ENCODE assay signal across 9 cellular contexts in the genomic region with DNA sequence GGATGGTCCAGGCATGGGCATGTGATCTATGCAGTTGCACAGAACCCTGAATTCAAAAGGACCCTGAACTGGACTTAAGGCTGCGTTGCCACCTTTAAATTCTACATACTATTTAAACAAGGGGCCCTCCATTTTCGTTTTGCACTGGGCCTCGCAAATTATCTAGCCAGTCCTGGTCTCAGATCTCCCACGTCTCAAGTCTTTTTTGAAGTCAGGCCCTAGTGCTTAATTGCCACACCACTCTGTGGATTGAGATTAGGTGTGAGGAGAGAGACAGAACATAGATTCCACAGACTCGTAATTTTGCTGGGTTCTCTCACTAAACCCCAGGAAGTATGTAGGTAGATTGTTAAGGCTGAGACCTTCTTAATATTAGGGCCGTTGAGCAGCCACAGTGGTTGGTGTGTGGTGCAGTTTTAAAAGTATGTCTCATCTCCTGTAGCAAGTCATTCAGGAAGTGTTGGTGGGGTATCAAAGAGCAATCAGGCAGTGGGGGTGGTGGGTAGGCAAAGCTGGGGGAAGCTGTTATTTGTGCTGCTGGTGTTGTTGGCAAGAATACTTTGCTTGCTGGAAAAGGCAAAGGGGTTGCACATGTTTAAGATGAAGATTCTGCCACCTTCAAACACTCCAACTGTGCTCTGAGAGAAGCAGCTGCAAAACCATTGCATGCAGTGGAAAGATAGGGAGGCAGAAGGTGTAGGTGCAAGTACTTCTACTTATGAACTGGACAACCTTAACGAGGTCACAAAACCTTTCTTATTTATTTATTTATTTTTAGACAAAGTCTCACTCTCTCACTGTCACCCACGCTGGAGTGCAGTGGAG. TPM values are rescaled to one million over a fixed set of nuclear protein-coding genes. Genes with fewer than 3 reads are reported as not detected.
DNase-seq lines count a peak whose midpoint lies in the region; ATAC-seq and TF ChIP-seq lines count a peak whose summit lies in the region.
"Had no signal": no experiment of that assay in that cellular context is flagged by ENCODE, and none has a peak within 500 bp of the region (broad histone marks: within the 10 kb centered on the region; RNA-seq: fewer than 3 reads in every experiment).

No MANE protein-coding gene starts in this region.

- H3K9me3 Mint-ChIP-seq in activated CD4-positive, alpha-beta T cell treated with anti-CD3 and anti-CD28 coated beads for 36 hours (ENCODE audit: low read depth), result peaks cover 5% of the 10 kb centered on the region
- peaks cover 24% of the 10 kb centered on the region for H3K9me3 Mint-ChIP-seq in dendritic cell treated with granulocyte-macrophage colony-stimulating factor and Interleukin-4, amounts not matched to agents 40 ng/mL and 50 ng/mL, for 4 days
- no peaks in the 10 kb centered on the region for H3K9me3 Mint-ChIP-seq in osteocyte (ENCODE audit: unreplicated experiment)

- no peaks in the 10 kb centered on the region for H3K27me3 Mint-ChIP-seq in activated CD4-positive, alpha-beta T cell treated with anti-CD3 and anti-CD28 coated beads for 36 hours
- H3K27me3 Mint-ChIP-seq in dendritic cell treated with granulocyte-macrophage colony-stimulating factor and Interleukin-4, amounts not matched to agents 40 ng/mL and 50 ng/mL, for 4 days, result no peaks in the 10 kb centered on the region
- no peaks in the 10 kb centered on the region for H3K27me3 Mint-ChIP-seq in osteocyte (ENCODE audit: unreplicated experiment)

- DNase-seq in activated CD4-positive, alpha-beta T cell treated with anti-CD3 and anti-CD28 coated beads for 36 hours, result peak; percentile 79
- peak; percentile 55 for DNase-seq in stimulated activated CD8-positive, alpha-beta memory T cell treated with anti-CD3 and anti-CD28 coated beads, Interleukin-4, amount 100 ng/mL, for 24 hours (ENCODE audit: low read depth)
- DNase-seq in osteocyte (ENCODE audit: extremely low spot score, unreplicated experiment) (no peak), foreskin fibroblast (no peak), NCI-H187 treated with DMSO at 0.1 percent for 48 hours (lab: John Stamatoyannopoulos, UW) (no peak), retina (no peak)
- DNase-seq: anterior cingulate cortex had no signal

- peaks cover 44% of the 10 kb centered on the region for H3K36me3 Mint-ChIP-seq in activated CD4-positive, alpha-beta T cell treated with anti-CD3 and anti-CD28 coated beads for 36 hours (ENCODE audit: low read depth)
- H3K36me3 Mint-ChIP-seq in dendritic cell treated with granulocyte-macrophage colony-stimulating factor and Interleukin-4, amounts not matched to agents 40 ng/mL and 50 ng/mL, for 4 days (ENCODE audit: low read depth), result peaks cover 99% of the 10 kb centered on the region
- H3K36me3 Mint-ChIP-seq in osteocyte (ENCODE audit: unreplicated experiment), result no peaks in the 10 kb centered on the region

- CTCF ChIA-PET in activated CD4-positive, alpha-beta T cell treated with anti-CD3 and anti-CD28 coated beads for 36 hours (lab: Charles Lee), result interaction anchor here (0.7 to 1.4 kb wide), 5 partner anchors 10 to 117 kb away, joined by 3 to 13 read pairs (median 3); a partner anchor contains a TSS

- H3K27ac Mint-ChIP-seq in activated CD4-positive, alpha-beta T cell treated with anti-CD3 and anti-CD28 coated beads for 36 hours, result peak overlapping the region; percentile 96
- H3K27ac Mint-ChIP-seq in dendritic cell treated with granulocyte-macrophage colony-stimulating factor and Interleukin-4, amounts not matched to agents 40 ng/mL and 50 ng/mL, for 4 days, result peak overlapping the region; percentile 74
- H3K27ac Mint-ChIP-seq in osteocyte (ENCODE audit: unreplicated experiment), result no peak overlapping the region

- POLR2A ChIA-PET in activated CD4-positive, alpha-beta T cell treated with anti-CD3 and anti-CD28 coated beads for 36 hours (lab: Charles Lee), result interaction anchor here (0.7 kb wide), 2 partner anchors 58 to 97 kb away, joined by 3 read pairs; no protein-coding TSS in a partner anchor

- H3K4me3 ChIP-seq in foreskin fibroblast (ENCODE audit: low read depth in 1 of 2, low read length in 2 of 2), result no peak overlapping the region

- H3K4me3 Mint-ChIP-seq in activated CD4-positive, alpha-beta T cell treated with anti-CD3 and anti-CD28 coated beads for 36 hours, result peak overlapping the region; percentile 60
- H3K4me3 Mint-ChIP-seq in dendritic cell treated with granulocyte-macrophage colony-stimulating factor and Interleukin-4, amounts not matched to agents 40 ng/mL and 50 ng/mL, for 4 days, result peak overlapping the region; percentile 21
- H3K4me3 Mint-ChIP-seq in osteocyte (ENCODE audit: unreplicated experiment), result no peak overlapping the region

- intact Hi-C loops in activated CD4-positive, alpha-beta T cell treated with anti-CD3 and anti-CD28 coated beads for 36 hours (cut with DNase I, micrococcal nuclease), result loop anchor here (1.0 to 2.0 kb wide), 4 partner anchors 8 to 45 kb away; a partner anchor contains a TSS
- intact Hi-C loops in dendritic cell treated with granulocyte-macrophage colony-stimulating factor and Interleukin-4, amounts not matched to agents 40 ng/mL and 50 ng/mL, for 4 days (cut with micrococcal nuclease), result no loop called here

- TF ChIP-seq CTCF in osteocyte (IDR thresholded peaks at IDR 0.05) (no peak), foreskin fibroblast (IDR thresholded peaks at IDR 0.05; ENCODE audit: low read depth, low read length) (no peak)

- H3K4me1 Mint-ChIP-seq in activated CD4-positive, alpha-beta T cell treated with anti-CD3 and anti-CD28 coated beads for 36 hours, result peaks cover 89% of the 10 kb centered on the region
- H3K4me1 Mint-ChIP-seq in dendritic cell treated with granulocyte-macrophage colony-stimulating factor and Interleukin-4, amounts not matched to agents 40 ng/mL and 50 ng/mL, for 4 days (ENCODE audit: low read depth), result peaks cover 92% of the 10 kb centered on the region
- H3K4me1 Mint-ChIP-seq in osteocyte (ENCODE audit: unreplicated experiment), result no peaks in the 10 kb centered on the region

- ATAC-seq in GM21825 (IDR thresholded peaks at IDR 0.05; ENCODE audit: unreplicated experiment), result peak; percentile 55
- ATAC-seq in activated CD4-positive, alpha-beta T cell treated with anti-CD3 and anti-CD28 coated beads for 36 hours, result peak; percentile 95

RNA-seq across cellular contexts. Expression of a gene that starts 11.2 kb away (rescaled TPM):
- total RNA-seq in activated CD4-positive, alpha-beta T cell treated with anti-CD3 and anti-CD28 coated beads for 36 hours, result 10 to 100 TPM; 14.8 to 17.8 TPM
- total RNA-seq in osteocyte, result not detected in 2 replicates

RNA-seq across cellular contexts. Expression of a gene that starts 45.0 kb away (rescaled TPM):
- total RNA-seq in activated CD4-positive, alpha-beta T cell treated with anti-CD3 and anti-CD28 coated beads for 36 hours, result 10 to 100 TPM; 45.9 to 55.0 TPM
- total RNA-seq in osteocyte, result not detected in 2 replicates

Comparison
In these comparisons a context has a peak if more than half of its experiments do, and no peak if none do; other contexts are left out.
1. DNase-seq: peak in activated CD4-positive, alpha-beta T cell treated with anti-CD3 and anti-CD28 coated beads for 36 hours (single experiment) and stimulated activated CD8-positive, alpha-beta memory T cell treated with anti-CD3 and anti-CD28 coated beads, Interleukin-4, amount 100 ng/mL, for 24 hours (single experiment); none in osteocyte (single experiment), foreskin fibroblast (0 of 2), NCI-H187 treated with DMSO at 0.1 percent for 48 hours (single experiment) and retina (single experiment).
2. RNA of a gene that starts 11.2 kb away (total RNA-seq): 14.8 to 17.8 TPM in activated CD4-positive, alpha-beta T cell treated with anti-CD3 and anti-CD28 coated beads for 36 hours; not detected in osteocyte; every median in the first group is over 10 times any median in the second.
3. RNA of a gene that starts 45.0 kb away (total RNA-seq): 45.9 to 55.0 TPM in activated CD4-positive, alpha-beta T cell treated with anti-CD3 and anti-CD28 coated beads for 36 hours; not detected in osteocyte; every median in the first group is over 10 times any median in the second.